8 cellular contexts compared by ENCODE assay signal in genomic region chr6:22788038-22788437, GRCh38.
"Had no signal": no experiment of that assay in that cellular context is flagged by ENCODE, and none has a peak within 500 bp of the region (broad histone marks: within the 10 kb centered on the region; RNA-seq: fewer than 3 reads in every experiment).

No MANE protein-coding gene starts in this region.

- H3K4me1 ChIP-seq: HAP-1 had no signal

- H2AFZ ChIP-seq: GM23248 had no signal

- H3K36me3 ChIP-seq: HAP-1 had no signal

- H3K9me3 ChIP-seq: HAP-1 had no signal

- DNase-seq: GM23248, GOT3, H7, HFFc6, KBM-7 had no signal

- ATAC-seq: HCT116 had no signal

- H3K4me1 Mint-ChIP-seq: IgD-negative memory B cell had no signal

- H3K4me3 Mint-ChIP-seq: HFFc6, IgD-negative memory B cell had no signal

- H3K27ac Mint-ChIP-seq: HFFc6, IgD-negative memory B cell had no signal

- H3K4me3 ChIP-seq: GM23248, HAP-1 had no signal

- H3K27me3 Mint-ChIP-seq: IgD-negative memory B cell had no signal

- H3K36me3 Mint-ChIP-seq: IgD-negative memory B cell had no signal

- H3K27ac ChIP-seq: GM23248 had no signal
